Comparison of ENCODE assay signal across 31 cellular contexts in genomic region chr10:117457071-117457810, GRCh38.
DNase-seq lines count a peak whose midpoint lies in the region; ATAC-seq and TF ChIP-seq lines count a peak whose summit lies in the region.
"Had no signal": no experiment of that assay in that cellular context is flagged by ENCODE, and none has a peak within 500 bp of the region (broad histone marks: within the 10 kb centered on the region; RNA-seq: fewer than 3 reads in every experiment).

No MANE protein-coding gene starts in this region.

- no peak overlapping the region for H3K4ac ChIP-seq in mesendoderm (ENCODE audit: low read depth, low read length)

- H2AK5ac ChIP-seq in mesendoderm (ENCODE audit: low read length) = no peak overlapping the region

- no peak overlapping the region for H4K5ac ChIP-seq in mesendoderm (ENCODE audit: low read length)

- H3K79me2 ChIP-seq in Loucy (ENCODE audit: insufficient read depth, low read length) = no peaks in the 10 kb centered on the region
- H3K79me2 ChIP-seq in mesendoderm (ENCODE audit: control insufficient read depth, insufficient read depth, low read length) = no peaks in the 10 kb centered on the region

- H3K18ac ChIP-seq in mesendoderm (ENCODE audit: low read length) = no peak overlapping the region

- no peaks in the 10 kb centered on the region for H3K9me2 ChIP-seq in Loucy (replicated peaks; ENCODE audit: low read depth, low read length)

- H2BK15ac ChIP-seq in mesendoderm (replicated peaks; ENCODE audit: low read depth) = no peak overlapping the region

- no CpG with 5 or more reads among the region's 11 CpGs for WGBS in mesendoderm (ENCODE audit: extremely low coverage, insufficient coverage, low lambda C conversion rate)

- in situ Hi-C loops in HAP-1 (cut with MboI; ENCODE audit: low sequenced_read_pairs) = no loop called here

- H3K36me3 ChIP-seq in BLaER1 treated with 17β-estradiol and CSF1 and Interleukin-3, amounts not matched to agents 10 nM and 100 nM = no peaks in the 10 kb centered on the region
- H3K36me3 ChIP-seq in Loucy (ENCODE audit: insufficient read depth, low read length) (no peaks in the 10 kb centered on the region), RWPE2 (ENCODE audit: low read depth) (no peaks in the 10 kb centered on the region), mesendoderm (ENCODE audit: control insufficient read depth, insufficient read depth, low read length) (no peaks in the 10 kb centered on the region), HAP-1 (replicated peaks) (no peaks in the 10 kb centered on the region)
- H3K36me3 ChIP-seq: BE2C, left lung, stomach, tibial nerve had no signal

- H4K20me1 ChIP-seq in BLaER1 treated with 17β-estradiol and CSF1 and Interleukin-3, amounts not matched to agents 10 nM and 100 nM = no peaks in the 10 kb centered on the region
- no peaks in the 10 kb centered on the region for H4K20me1 ChIP-seq in Loucy (ENCODE audit: insufficient read depth, low read length, poor library complexity, severe bottlenecking)

- no peaks in the 10 kb centered on the region for H3F3A ChIP-seq in Loucy (ENCODE audit: low read depth)

- ATAC-seq in RWPE2 (ENCODE audit: low read depth) = no peak
- no peak for ATAC-seq in left colon
- ATAC-seq: activated naive CD8-positive, alpha-beta T cell treated with anti-CD3 and anti-CD28 coated beads, Interleukin-2, amount 50 U/mL, for 24 hours; activated T-cell treated with anti-CD3 and anti-CD28 coated beads, Interleukin-2, amount 50 U/mL, for 4 hours; Right ventricle myocardium inferior had no signal

- TF ChIP-seq CTCF in Loucy (conservative IDR thresholded peaks at IDR 0.05; ENCODE audit: low read length) (no peak), RWPE2 (IDR thresholded peaks at IDR 0.05; ENCODE audit: poor library complexity, severe bottlenecking) (no peak)

- peak overlapping the region; percentile 35 for H2BK5ac ChIP-seq in mesendoderm (ENCODE audit: low read length)

- H3K56ac ChIP-seq in mesendoderm (ENCODE audit: low read length) = peak overlapping the region; percentile 70

- H2AFZ ChIP-seq in Loucy (ENCODE audit: low read length) = no peak overlapping the region

- H3K4me1 ChIP-seq in BLaER1 treated with 17β-estradiol and CSF1 and Interleukin-3, amounts not matched to agents 10 nM and 100 nM = peaks cover 0 to 54% (median 45%) of the 10 kb centered on the region in 10 experiments; a peak in 16 of 20 replicates
- peaks cover 30% of the 10 kb centered on the region for H3K4me1 ChIP-seq in Loucy (ENCODE audit: insufficient read depth, low read length, poor library complexity, severe bottlenecking)
- H3K4me1 ChIP-seq in RWPE2 (ENCODE audit: insufficient read depth, poor library complexity, severe bottlenecking) = peaks cover 34% of the 10 kb centered on the region
- peaks cover 5% of the 10 kb centered on the region for H3K4me1 ChIP-seq in mesendoderm (ENCODE audit: control insufficient read depth, low read depth, low read length)
- no peaks in the 10 kb centered on the region for H3K4me1 ChIP-seq in HAP-1
- H3K4me1 ChIP-seq: BE2C, tibial nerve had no signal

- no peak overlapping the region for H2BK120ac ChIP-seq in mesendoderm (ENCODE audit: low read depth, low read length)

- H3K9ac ChIP-seq in BLaER1 treated with 17β-estradiol and CSF1 and Interleukin-3, amounts not matched to agents 10 nM and 100 nM = peak overlapping the region in 2 of 11 experiments; percentile 37 to 42; a peak in 1 of 22 replicates
- H3K9ac ChIP-seq in Loucy (ENCODE audit: low read depth, low read length, poor library complexity, severe bottlenecking) (no peak overlapping the region), mesendoderm (ENCODE audit: low read length) (no peak overlapping the region)

- no peaks in the 10 kb centered on the region for H3K79me1 ChIP-seq in mesendoderm (ENCODE audit: low read length)

- H3K4me3 ChIP-seq in BLaER1 treated with 17β-estradiol and CSF1 and Interleukin-3, amounts not matched to agents 10 nM and 100 nM = peak overlapping the region in 2 of 10 experiments; percentile 32 to 43; a peak in 3 of 20 replicates
- no peak overlapping the region for H3K4me3 ChIP-seq in Loucy (ENCODE audit: low read length, poor library complexity, severe bottlenecking)
- no peak overlapping the region for H3K4me3 ChIP-seq in RWPE2 (ENCODE audit: severe bottlenecking)
- no peak overlapping the region for H3K4me3 ChIP-seq in mesendoderm (ENCODE audit: low read length)
- H3K4me3 ChIP-seq in HAP-1 = no peak overlapping the region
- H3K4me3 ChIP-seq: dorsolateral prefrontal cortex, left lung, skin epidermis, stomach, tibial nerve had no signal

- no peak overlapping the region for H3K23ac ChIP-seq in mesendoderm (ENCODE audit: low read length)

- intact Hi-C loops in left colon (cut with DNase I, micrococcal nuclease) = no loop called here

- no peaks in the 10 kb centered on the region for H3K27me3 ChIP-seq in BLaER1 treated with 17β-estradiol and CSF1 and Interleukin-3, amounts not matched to agents 10 nM and 100 nM
- no peaks in the 10 kb centered on the region for H3K27me3 ChIP-seq in Loucy (ENCODE audit: insufficient read depth, low read length, poor library complexity, severe bottlenecking)
- H3K27me3 ChIP-seq in RWPE2 (ENCODE audit: insufficient read depth, poor library complexity, severe bottlenecking) = no peaks in the 10 kb centered on the region
- H3K27me3 ChIP-seq in mesendoderm (ENCODE audit: insufficient read depth, low read length, poor library complexity) = no peaks in the 10 kb centered on the region
- H3K27me3 ChIP-seq in HAP-1 (ENCODE audit: low read depth) = no peaks in the 10 kb centered on the region
- H3K27me3 ChIP-seq: BE2C, left lung, tibial nerve had no signal

- H3K27ac ChIP-seq in BLaER1 treated with 17β-estradiol and CSF1 and Interleukin-3, amounts not matched to agents 10 nM and 100 nM = peak overlapping the region in 6 of 11 experiments; percentile 1 to 73 (median 50); a peak in 9 of 22 replicates
- H3K27ac ChIP-seq in RWPE2 (ENCODE audit: poor library complexity, severe bottlenecking) (peak overlapping the region; percentile 47), mesendoderm (ENCODE audit: low read depth, low read length) (no peak overlapping the region)
- H3K27ac ChIP-seq: dorsolateral prefrontal cortex, stomach, VCaP had no signal

- DNase-seq in RWPE2 (ENCODE audit: low spot score) (no peak), mesendoderm (peak; percentile 75), left colon (no peak), nucleus accumbens (lab: John Stamatoyannopoulos, UW) (no peak), HAP-1 (ENCODE audit: low spot score in 2 of 2) (no peak), NCI-H69 (lab: John Stamatoyannopoulos, UW) (no peak)
- DNase-seq: activated CD4-positive, alpha-beta T cell treated with anti-CD3 and anti-CD28 coated beads for 48 hours; activated CD8-positive, alpha-beta memory T cell treated with anti-CD3 and anti-CD28 coated beads for 24 hours; activated naive CD8-positive, alpha-beta T cell treated with anti-CD3 and anti-CD28 coated beads, Interleukin-2, amount 50 U/mL, for 24 hours; activated T-cell treated with anti-CD3 and anti-CD28 coated beads, Interleukin-2, amount 50 U/mL, for 4 hours; BE2C; COR-L47; dorsolateral prefrontal cortex; H9; hypothalamus; left lung; NCI-H1092; NCI-H2081; NCI-H2227 treated with DMSO at 0.1 percent for 48 hours; occipital lobe; stimulated activated CD4-positive, alpha-beta T cell treated with anti-CD3 and anti-CD28 coated beads, Interleukin-1b, Interleukin-23, amount 100 ng/mL, for 48 hours; stimulated activated CD8-positive, alpha-beta memory T cell treated with anti-CD3 and anti-CD28 coated beads, Interleukin-4, amount 100 ng/mL, for 48 hours; stomach; SW 1271; T-helper 9 cell had no signal

- H3K9me3 ChIP-seq in BLaER1 treated with 17β-estradiol and CSF1 and Interleukin-3, amounts not matched to agents 10 nM and 100 nM (replicated peaks in 1 of 11) = peaks cover 13 to 21% (median 14%) of the 10 kb centered on the region in 11 experiments; a peak in 21 of 22 replicates
- no peaks in the 10 kb centered on the region; the same call in 1 of the 2 replicates for H3K9me3 ChIP-seq in Loucy (ENCODE audit: insufficient read depth, low read depth, low read length)
- H3K9me3 ChIP-seq in RWPE2 (ENCODE audit: severe bottlenecking) = peaks cover 2% of the 10 kb centered on the region
- H3K9me3 ChIP-seq in HAP-1 = no peaks in the 10 kb centered on the region
- H3K9me3 ChIP-seq: BE2C had no signal

- peak overlapping the region in 8 of 11 experiments; percentile 46 to 99 (median 78); a peak in 17 of 22 replicates for H3K4me2 ChIP-seq in BLaER1 treated with 17β-estradiol and CSF1 and Interleukin-3, amounts not matched to agents 10 nM and 100 nM
- H3K4me2 ChIP-seq in Loucy (ENCODE audit: low read depth, low read length, poor library complexity, severe bottlenecking) (peak overlapping the region; percentile 32), mesendoderm (ENCODE audit: low read length) (no peak overlapping the region)

- H4K8ac ChIP-seq in mesendoderm (ENCODE audit: low read depth, low read length) = no peak overlapping the region
